ENCODE assay signal across 16 cellular contexts in genomic region chr13:41934994-41935393, GRCh38. TPM values are rescaled to one million over a fixed set of nuclear protein-coding genes. Genes with fewer than 3 reads are reported as not detected.
A peak's percentile ranks its signal among the peaks of the same experiment; 100 is the strongest.
DNase-seq lines count a peak whose midpoint lies in the region; ATAC-seq, FAIRE-seq and TF ChIP-seq lines count a peak whose summit lies in the region.
"Had no signal": no experiment of that assay in that cellular context is flagged by ENCODE, and none has a peak within 500 bp of the region (broad histone marks: within the 10 kb centered on the region; RNA-seq: fewer than 3 reads in every experiment).

No MANE protein-coding gene starts in this region.

- H3K27me3 Mint-ChIP-seq in activated T-cell treated with anti-CD3 and anti-CD28 coated beads, Interleukin-2, amount 50 U/mL, for 24 hours = no peaks in the 10 kb centered on the region
- H3K27me3 Mint-ChIP-seq: CD4-positive, alpha-beta memory T cell had no signal

- H3K9ac ChIP-seq in HepG2 (ENCODE audit: insufficient read depth, low read depth, low read length) = no peak overlapping the region
- no peak overlapping the region for H3K9ac ChIP-seq in MM.1S (ENCODE audit: low read length)

- no TSS peak for BruUV-seq in HepG2 (replicated peaks; lab: Mats Ljungman, UMichigan)

- CTCF ChIA-PET in HepG2 (lab: Yijun Ruan, JAX; ENCODE audit: low intra/inter-chr PET ratio, low total read pairs) = no interaction called here

- H4K20me1 ChIP-seq in HepG2 (ENCODE audit: insufficient read depth, low read length) (no peaks in the 10 kb centered on the region), MM.1S (ENCODE audit: insufficient read depth, low read length) (no peaks in the 10 kb centered on the region)

- 0 out of 5 replicates have a peak, but pooled peaks cover 0 to 5% of the 10 kb centered on the region in 2 experiments for H3K36me3 ChIP-seq in HepG2 (replicated peaks in 1 of 2; ENCODE audit: control insufficient read depth in 1 of 2, insufficient read depth in 2 of 2, low read length in 2 of 2)
- H3K36me3 ChIP-seq in small intestine (ENCODE audit: control insufficient read depth in 2 of 2, insufficient read depth in 2 of 2, low read length in 2 of 2) = peaks cover 0 to 1% of the 10 kb centered on the region in 2 donors
- H3K36me3 ChIP-seq in MM.1S (replicated peaks; ENCODE audit: insufficient read depth, low read length) = no peaks in the 10 kb centered on the region

- peaks cover 63% of the 10 kb centered on the region for H3K36me3 Mint-ChIP-seq in activated T-cell treated with anti-CD3 and anti-CD28 coated beads, Interleukin-2, amount 50 U/mL, for 24 hours (ENCODE audit: low read depth)

- H3K27me3 ChIP-seq in HepG2 (ENCODE audit: control insufficient read depth in 1 of 2, insufficient read depth in 2 of 2, low read length in 2 of 2) (no peaks in the 10 kb centered on the region), small intestine (ENCODE audit: control insufficient read depth in 2 of 2, insufficient read depth in 2 of 2, low read length in 2 of 2) (no peaks in the 10 kb centered on the region), MM.1S (replicated peaks; ENCODE audit: insufficient read depth, low read length) (no peaks in the 10 kb centered on the region)

- FAIRE-seq in frontal cortex (lab: Jason Lieb, UNC) = peak; percentile 51
- FAIRE-seq in HepG2 (lab: Jason Lieb, UNC) = no peak
- FAIRE-seq in small intestine (lab: Jason Lieb, UNC) = no peak

- POLR2A ChIA-PET in HepG2 (lab: Yijun Ruan, JAX) = no interaction called here

- H3K9me3 ChIP-seq in HepG2 (ENCODE audit: low read length) (no peaks in the 10 kb centered on the region; the same call in 1 of the 2 replicates), small intestine (ENCODE audit: control insufficient read depth, low read depth) (no peaks in the 10 kb centered on the region), MM.1S (replicated peaks; ENCODE audit: insufficient read depth, low read length) (no peaks in the 10 kb centered on the region)

- H3K4me1 ChIP-seq in HepG2 (ENCODE audit: insufficient read depth, low read length) (peaks cover 19% of the 10 kb centered on the region), small intestine (ENCODE audit: control insufficient read depth in 2 of 2, insufficient read depth in 1 of 2, low read depth in 1 of 2, low read length in 1 of 2) (no peaks in the 10 kb centered on the region), MM.1S (ENCODE audit: low read length) (no peaks in the 10 kb centered on the region)

- no peak overlapping the region for H2AFZ ChIP-seq in HepG2 (ENCODE audit: low read length)
- no peak overlapping the region for H2AFZ ChIP-seq in MM.1S (ENCODE audit: low read length)
- H2AFZ ChIP-seq: GM23338 had no signal

- in situ Hi-C loops in HepG2 (cut with HindIII; ENCODE audit: extremely low pct_ligation_motif_present, low pct_unique_long_range_greater_than_20kb) = no loop called here

- H3K4me2 ChIP-seq in HepG2 (ENCODE audit: low read depth, low read length) = 0 out of 2 replicates have a peak overlapping the region, but pooled peaks have one; percentile 3
- no peak overlapping the region for H3K4me2 ChIP-seq in MM.1S (ENCODE audit: low read depth, low read length)
- H3K4me2 ChIP-seq: GM23338 had no signal

- H3K27ac ChIP-seq in HepG2 (ENCODE audit: extremely low read length, insufficient read depth, low read length) (no peak overlapping the region), small intestine (ENCODE audit: low read depth in 1 of 2, low read length in 1 of 2) (no peak overlapping the region), MM.1S (ENCODE audit: low read length) (no peak overlapping the region)

- H3K9me3 Mint-ChIP-seq in activated T-cell treated with anti-CD3 and anti-CD28 coated beads, Interleukin-2, amount 50 U/mL, for 24 hours = peaks cover 3% of the 10 kb centered on the region
- H3K9me3 Mint-ChIP-seq: GM23338, H9 had no signal

- no peaks in the 10 kb centered on the region for H3F3A ChIP-seq in MM.1S (ENCODE audit: insufficient read depth, low read length)

- peaks cover 48% of the 10 kb centered on the region for H3K4me1 Mint-ChIP-seq in activated T-cell treated with anti-CD3 and anti-CD28 coated beads, Interleukin-2, amount 50 U/mL, for 24 hours (ENCODE audit: low read depth)
- H3K4me1 Mint-ChIP-seq: H9 had no signal

- no peak for TF ChIP-seq RAD21 in HepG2 (CRISPR knock-in tag; IDR thresholded peaks at IDR 0.05)

- no peak for TF ChIP-seq POLR2A in HepG2 (IDR thresholded peaks at IDR 0.05; ENCODE audit: insufficient read depth in 1 of 2, low read depth in 2 of 2, low read length in 2 of 2)

- no peak for TF ChIP-seq CTCF in HepG2 (CRISPR knock-in tag; IDR thresholded peaks at IDR 0.05)
- no peak for TF ChIP-seq CTCF in MM.1S (IDR thresholded peaks at IDR 0.05; ENCODE audit: low read length)

- H3K4me3 ChIP-seq in HepG2 (replicated peaks in 1 of 3; ENCODE audit: insufficient read depth in 1 of 3, low read depth in 2 of 3, low read length in 3 of 3) (no peak overlapping the region), small intestine (ENCODE audit: low read depth in 1 of 2, low read length in 2 of 2) (no peak overlapping the region), MM.1S (ENCODE audit: low read length) (no peak overlapping the region)
- H3K4me3 ChIP-seq: GM23338 had no signal

- H3K79me2 ChIP-seq in HepG2 (ENCODE audit: insufficient read depth, low read length) = peaks cover 11% of the 10 kb centered on the region
- H3K79me2 ChIP-seq in MM.1S (ENCODE audit: low read length) = peaks cover 9% of the 10 kb centered on the region; the same call in 1 of the 2 replicates

- H3K9me2 ChIP-seq in MM.1S (replicated peaks; ENCODE audit: insufficient read depth, low read length) = no peaks in the 10 kb centered on the region

- no peak for DNase-seq in frontal cortex (ENCODE audit: low spot score in 2 of 2)
- DNase-seq in HepG2 (ENCODE audit: low spot score) = peak; percentile 5
- peak; percentile 15 for DNase-seq in small intestine
- DNase-seq in MM.1S = no peak
- DNase-seq in activated T-cell treated with anti-CD3 and anti-CD28 coated beads, Interleukin-2, amount 50 U/mL, for 24 hours = no peak
- no peak for DNase-seq in HUDEP-2 (lab: John Stamatoyannopoulos, UW; ENCODE audit: unreplicated experiment in 76 of 76)
- DNase-seq: C1 segment of cervical spinal cord; Calu3; CD4-positive, alpha-beta memory T cell; COR-L47; DMS53; DMS79 treated with DMSO at 0.1 percent for 48 hours; GF-D8; H9 had no signal

- H3K27ac Mint-ChIP-seq in activated T-cell treated with anti-CD3 and anti-CD28 coated beads, Interleukin-2, amount 50 U/mL, for 24 hours = no peak overlapping the region
- H3K27ac Mint-ChIP-seq: CD4-positive, alpha-beta memory T cell; GM23338; H9 had no signal

- WGBS in HepG2 (ENCODE audit: low lambda C conversion rate) = 93% methylated on average over 1 of the region's 1 CpG
- WGBS in small intestine, 3 donors = 94 to 100% (median 98%) methylated on average over 1 of the region's 1 CpG

- TF ChIP-seq EP300 in HepG2 (IDR thresholded peaks at IDR 0.05; ENCODE audit: low read depth in 2 of 2, low read length in 2 of 2) (no peak), HepG2 (CRISPR knock-in tag; IDR thresholded peaks at IDR 0.05; ENCODE audit: borderline replicate concordance) (no peak)

- intact Hi-C loops in HepG2 (cut with micrococcal nuclease; ENCODE audit: unreplicated experiment) = no loop called here

- H3K4me3 Mint-ChIP-seq in activated T-cell treated with anti-CD3 and anti-CD28 coated beads, Interleukin-2, amount 50 U/mL, for 24 hours = no peak overlapping the region
- H3K4me3 Mint-ChIP-seq: CD4-positive, alpha-beta memory T cell; GM23338; H9 had no signal

- ATAC-seq in HepG2 = no peak
- ATAC-seq: GM23338, HCT116 had no signal

TF ChIP-seq in HepG2, 621 proteins besides CTCF, POLR2A, EP300 and RAD21 (continues in another document):
- TF ChIP-seq ZBTB38 (CRISPR knock-in tag; IDR thresholded peaks at IDR 0.05) = no peak
- TF ChIP-seq ZSCAN21 (CRISPR knock-in tag; IDR thresholded peaks at IDR 0.05; ENCODE audit: borderline replicate concordance) = no peak
- no peak for TF ChIP-seq ZNF558 (CRISPR knock-in tag; IDR thresholded peaks at IDR 0.05; ENCODE audit: borderline replicate concordance)
- TF ChIP-seq ZNF569 (CRISPR knock-in tag; IDR thresholded peaks at IDR 0.05; ENCODE audit: borderline replicate concordance) = no peak
- no peak for TF ChIP-seq ZNF713 (CRISPR knock-in tag; IDR thresholded peaks at IDR 0.05)
- TF ChIP-seq EEA1 (CRISPR knock-in tag; IDR thresholded peaks at IDR 0.05; ENCODE audit: borderline replicate concordance) = no peak

RNA-seq across cellular contexts. Expression of gene VWA8, which starts 25.9 kb away (rescaled TPM):
- total RNA-seq in frontal cortex (49.3 TPM), HepG2 (2016; rRNA removed; fragmentation: Illumina TruSeq; extraction: Trizol) (16.0 and 17.3 TPM in 2 replicates)
- 29.5 and 36.0 TPM in 2 replicates for total RNA-seq in HepG2 (2016; cell fraction: cytosol; rRNA removed; fragmentation: Illumina TruSeq; extraction: Trizol; ENCODE audit: low read depth)
- 14.3 and 15.4 TPM in 2 replicates for total RNA-seq in HepG2 (2016; cell fraction: insoluble cytoplasmic fraction; rRNA removed; fragmentation: Illumina TruSeq; extraction: Trizol)
- 8.3 and 9.1 TPM in 2 replicates for total RNA-seq in HepG2 (2016; cell fraction: membrane; rRNA removed; fragmentation: Illumina TruSeq; extraction: Trizol)
- 37.4 and 38.1 TPM in 2 replicates for total RNA-seq in HepG2 (2016; cell fraction: nucleus; rRNA removed; fragmentation: Illumina TruSeq; extraction: Trizol)
- polyA plus RNA-seq in HepG2 (2011; rRNA removed) (7.4 and 9.1 TPM in 2 replicates), small intestine (1 to 10 TPM; 3.8 to 6.3 (median 5.8) TPM)
- polyA plus RNA-seq in HepG2 (2011; cell fraction: cytosol; rRNA removed) = 4.4 and 6.1 TPM in 2 replicates
- polyA plus RNA-seq in HepG2 (2011; cell fraction: nucleus; rRNA removed) = 8.4 and 9.0 TPM in 2 replicates
- 9.2 and 9.8 TPM in 2 replicates for polyA plus RNA-seq in HepG2 (2012)
- 0.53 and 0.77 TPM in 2 replicates for polyA plus RNA-seq in HepG2 (2016; cell fraction: cytosol; fragmentation: Illumina TruSeq; extraction: Trizol; ENCODE audit: low read depth)
- polyA plus RNA-seq in HepG2 (2016; cell fraction: insoluble cytoplasmic fraction; fragmentation: Illumina TruSeq; extraction: Trizol; ENCODE audit: low read depth) = 11.1 and 11.5 TPM in 2 replicates
- polyA plus RNA-seq in HepG2 (2016; cell fraction: membrane; fragmentation: Illumina TruSeq; extraction: Trizol; ENCODE audit: low read depth) = 1.3 and 1.6 TPM in 2 replicates
- 12.4 and 14.5 TPM in 2 replicates for polyA plus RNA-seq in HepG2 (2016; cell fraction: nucleus; fragmentation: Illumina TruSeq; extraction: Trizol; ENCODE audit: insufficient read depth, low read depth)
- polyA minus RNA-seq in HepG2 (2011; rRNA and poly(A)+ RNA removed; ENCODE audit: low replicate concordance) = 16.6 and 20.1 TPM in 2 replicates
- 13.1 and 13.9 TPM in 2 replicates for polyA minus RNA-seq in HepG2 (2011; cell fraction: cytosol; rRNA and poly(A)+ RNA removed)
- 80.6 and 100 TPM in 2 replicates for polyA minus RNA-seq in HepG2 (2011; cell fraction: nucleus; rRNA and poly(A)+ RNA removed)

Comparison
In these comparisons a context has a peak if more than half of its experiments do, and no peak if none do; other contexts are left out.
1. DNase-seq: peak in HepG2 (single experiment) and small intestine (single experiment); none in frontal cortex (0 of 2), MM.1S (single experiment), activated T-cell treated with anti-CD3 and anti-CD28 coated beads, Interleukin-2, amount 50 U/mL, for 24 hours (single experiment) and HUDEP-2 (0 of 76).